ENCODE assay signal across 8 cellular contexts in genomic region chr2:102839668-102840388, GRCh38.
DNase-seq lines count a peak whose midpoint lies in the region; ATAC-seq and TF ChIP-seq lines count a peak whose summit lies in the region.

No MANE protein-coding gene starts in this region.

- H3K27ac Mint-ChIP-seq in brain, result peak overlapping the region; percentile 3 to 83 (median 32)

- peaks cover 26% of the 10 kb centered on the region for H3K4me1 Mint-ChIP-seq in brain

- no peaks in the 10 kb centered on the region for H3K9me3 Mint-ChIP-seq in brain

- H3K27me3 Mint-ChIP-seq in brain, result peaks cover 9% of the 10 kb centered on the region

- no peak overlapping the region for H3K4me3 ChIP-seq in HFF-Myc (replicated peaks; ENCODE audit: low read depth, low read length)

- H3K36me3 Mint-ChIP-seq in brain, result no peaks in the 10 kb centered on the region

- no peak for ATAC-seq in stimulated activated naive CD8-positive, alpha-beta T cell treated with anti-CD3 and anti-CD28 coated beads, Interleukin-15, Interleukin-2, amounts not matched to agents 100 U/mL and 50 U/mL, for 24 hours
- ATAC-seq in HG03521 (IDR thresholded peaks at IDR 0.05; ENCODE audit: unreplicated experiment), result no peak
- ATAC-seq in HG02759 (IDR thresholded peaks at IDR 0.05; ENCODE audit: unreplicated experiment), result no peak

- DNase-seq in DMS 273 (lab: John Stamatoyannopoulos, UW; ENCODE audit: unreplicated experiment) (peak; percentile 86), HFF-Myc (ENCODE audit: extremely low read depth, low read depth) (peak; percentile 27), NCI-H82 (lab: John Stamatoyannopoulos, UW) (peak; percentile 83), islet precursor cell (peak; percentile 60)
- DNase-seq in stimulated activated naive CD8-positive, alpha-beta T cell treated with anti-CD3 and anti-CD28 coated beads, Interleukin-15, Interleukin-2, amounts not matched to agents 100 U/mL and 50 U/mL, for 24 hours, result peak; percentile 39

- TF ChIP-seq CTCF in HFF-Myc (IDR thresholded peaks at IDR 0.05; ENCODE audit: low read depth, low read length, missing control alignments) (peak; percentile 65), brain (conservative IDR thresholded peaks at IDR 0.05) (peak; percentile 71 to 88)

- H3K4me3 Mint-ChIP-seq in brain, result peak overlapping the region in 1 of 5 experiments; percentile 53

Comparison
In these comparisons a context has a peak if more than half of its experiments do, and no peak if none do; other contexts are left out.
1. DNase-seq: peak in every context shown above with its lines; median percentile 86 in DMS 273; 83 in NCI-H82; 60 in islet precursor cell; 39 in stimulated activated naive CD8-positive, alpha-beta T cell treated with anti-CD3 and anti-CD28 coated beads, Interleukin-15, Interleukin-2, amounts not matched to agents 100 U/mL and 50 U/mL, for 24 hours; 27 in HFF-Myc.